ENCODE assay signal across 15 cellular contexts in genomic region chr1:190169311-190170067, GRCh38.
DNase-seq lines count a peak whose midpoint lies in the region; ATAC-seq, FAIRE-seq and TF ChIP-seq lines count a peak whose summit lies in the region.
"Had no signal": no experiment of that assay in that cellular context is flagged by ENCODE, and none has a peak within 500 bp of the region (broad histone marks: within the 10 kb centered on the region; RNA-seq: fewer than 3 reads in every experiment).

No MANE protein-coding gene starts in this region.

- H3K4me1 ChIP-seq in fibroblast of lung (ENCODE audit: control insufficient read depth, extremely low read depth, insufficient read depth, low read length), result no peaks in the 10 kb centered on the region
- H3K4me1 ChIP-seq: left ventricle myocardium inferior had no signal

- no peaks in the 10 kb centered on the region for H3K79me2 ChIP-seq in fibroblast of lung (ENCODE audit: control insufficient read depth, insufficient read depth, low read length)

- H3K27me3 ChIP-seq in fibroblast of lung (ENCODE audit: control insufficient read depth, insufficient read depth, low read length), result no peaks in the 10 kb centered on the region

- TF ChIP-seq CTCF in fibroblast of lung (conservative IDR thresholded peaks at IDR 0.05 in 1 of 2, IDR thresholded peaks at IDR 0.05 in 1 of 2; ENCODE audit: low read depth in 1 of 2, low read length in 2 of 2), result no peak

- no peaks in the 10 kb centered on the region for H3K9me3 ChIP-seq in fibroblast of lung (ENCODE audit: control insufficient read depth, insufficient read depth, low read depth, low read length)
- H3K9me3 ChIP-seq: left ventricle myocardium inferior had no signal

- H3K4me2 ChIP-seq in fibroblast of lung (ENCODE audit: extremely low read depth, insufficient read depth, low read length), result no peak overlapping the region

- DNase-seq in H54 (ENCODE audit: insufficient read length, low spot score) (no peak), RCC 7860 (ENCODE audit: low spot score) (peak; percentile 62), fibroblast of lung (ENCODE audit: low read depth in 2 of 2) (peak; percentile 56 to 88), retina (peak; percentile 4), cortex of kidney (lab: John Stamatoyannopoulos, UW) (no peak), NCI-H2227 (lab: John Stamatoyannopoulos, UW; ENCODE audit: unreplicated experiment) (no peak), AG08396 (ENCODE audit: low spot score) (no peak)
- DNase-seq: activated naive CD4-positive, alpha-beta T cell treated with anti-CD3 and anti-CD28 coated beads for 36 hours; left ventricle myocardium inferior; NCI-H1930; stimulated activated naive CD4-positive, alpha-beta T cell treated with Interleukin-2 at 50 U/mL for 16 hours; WERI-Rb-1 had no signal

- H4K20me1 ChIP-seq in fibroblast of lung (ENCODE audit: control insufficient read depth, extremely low read depth, insufficient read depth, low read length), result no peaks in the 10 kb centered on the region

- peak; percentile 70 for FAIRE-seq in H54 (lab: Jason Lieb, UNC)
- peak; percentile 70 for FAIRE-seq in RCC 7860 (lab: Jason Lieb, UNC)
- FAIRE-seq: endometrium had no signal

- no peak overlapping the region for H3K9ac ChIP-seq in fibroblast of lung (ENCODE audit: insufficient read depth, low read length)

- H3K4me3 ChIP-seq in fibroblast of lung (replicated peaks in 1 of 4; ENCODE audit: control extremely low read depth in 1 of 4, insufficient read depth in 1 of 4, low read depth in 3 of 4, low read length in 4 of 4), result no peak overlapping the region
- H3K4me3 ChIP-seq: left ventricle myocardium inferior had no signal

- ATAC-seq in HG02588 (IDR thresholded peaks at IDR 0.05; ENCODE audit: unreplicated experiment), result no peak
- ATAC-seq: sciatic nerve had no signal

- no peak for TF ChIP-seq POLR2A in H54 (IDR thresholded peaks at IDR 0.05; ENCODE audit: low read depth, low read length)

- H3K27ac ChIP-seq in fibroblast of lung (ENCODE audit: insufficient read depth, low read length), result no peak overlapping the region
- H3K27ac ChIP-seq: left ventricle myocardium inferior, WERI-Rb-1 had no signal

- no peak overlapping the region for H2AFZ ChIP-seq in fibroblast of lung (ENCODE audit: low read length)

- no peaks in the 10 kb centered on the region for H3K36me3 ChIP-seq in fibroblast of lung (ENCODE audit: control insufficient read depth, insufficient read depth, low read length)
- H3K36me3 ChIP-seq: left ventricle myocardium inferior, WERI-Rb-1 had no signal

Comparison
In these comparisons a context has a peak if more than half of its experiments do, and no peak if none do; other contexts are left out.
1. DNase-seq: peak in RCC 7860 (single experiment), fibroblast of lung (2 of 2) and retina (single experiment); none in H54 (single experiment), cortex of kidney (single experiment), NCI-H2227 (single experiment) and AG08396 (single experiment).